ENCODE assay signal across 29 cellular contexts in genomic region chr15:62745621-62746180, GRCh38.
"Had no signal": no experiment of that assay in that cellular context is flagged by ENCODE, and none has a peak within 500 bp of the region (broad histone marks: within the 10 kb centered on the region; RNA-seq: fewer than 3 reads in every experiment).

No MANE protein-coding gene starts in this region.

- FAIRE-seq: endothelial cell of umbilical vein, pancreas had no signal

- H3K36me3 ChIP-seq: gastrocnemius medialis, pancreas, transverse colon had no signal

- H3K9me3 ChIP-seq: gastrocnemius medialis, pancreas, psoas muscle, sigmoid colon, stomach, testis, transverse colon had no signal

- H3K27me3 ChIP-seq: gastrocnemius medialis, pancreas, sigmoid colon, stomach, testis, transverse colon had no signal

- H3K27ac ChIP-seq: gastrocnemius medialis, pancreas, psoas muscle, sigmoid colon, stomach, testis, transverse colon had no signal

- DNase-seq: activated CD4-positive, alpha-beta memory T cell treated with anti-CD3 and anti-CD28 coated beads for 36 hours; activated CD4-positive, alpha-beta T cell treated with anti-CD3 and anti-CD28 coated beads, Interleukin-2, amount 10 ng/mL, durations not matched to agents 24 days and 14 days; activated CD4-positive, CD25-positive, alpha-beta regulatory T cell treated with anti-CD3 and anti-CD28 coated beads, Interleukin-2, amount 50 U/mL, for 72 hours; activated CD8-positive, alpha-beta memory T cell treated with anti-CD3 and anti-CD28 coated beads, Interleukin-2, amount 50 U/mL, for 4 hours; activated gamma-delta T cell treated with Interleukin-2 at 50 U/mL for 16 hours; activated naive CD8-positive, alpha-beta T cell treated with anti-CD3 and anti-CD28 coated beads, Interleukin-2, amount 50 U/mL, for 24 hours; activated T-cell treated with anti-CD3 and anti-CD28 coated beads, Interleukin-2, amount 50 U/mL, for 4 hours; amygdala; caudate nucleus; cortex of kidney; gastrocnemius medialis; glutamatergic neuron; islet precursor cell; left cardiac atrium; left ventricle myocardium superior; mammary epithelial cell; naive B cell; pancreas; psoas muscle; sigmoid colon; stimulated activated CD4-positive, alpha-beta T cell treated with anti-CD3 and anti-CD28 coated beads, Interleukin-15, amount 100 ng/mL, for 24 hours; stimulated activated CD4-positive, alpha-beta T cell treated with anti-CD3 and anti-CD28 coated beads, Interleukin-2, amount 100 ng/mL, for 24 hours; stimulated activated naive B cell treated with anti-CD40 and anti-IgM and Interleukin-4, amounts not matched to agents 10 μg/mL and 1 μg/mL and 100 μg/mL, for 72 hours; stomach; T-helper 2 cell; testis; transverse colon had no signal

- H3K4me1 ChIP-seq: pancreas had no signal

- H3K4me3 ChIP-seq: gastrocnemius medialis, pancreas, psoas muscle, sigmoid colon, stomach, testis, transverse colon had no signal

- ATAC-seq: activated naive CD8-positive, alpha-beta T cell treated with anti-CD3 and anti-CD28 coated beads, Interleukin-2, amount 50 U/mL, for 24 hours; activated T-cell treated with anti-CD3 and anti-CD28 coated beads, Interleukin-2, amount 50 U/mL, for 4 hours; activated T-helper 17 cell treated with anti-CD3 and anti-CD28 coated beads, Interleukin-2, amount 50 U/mL, for 72 hours; gastrocnemius medialis; left cardiac atrium; left ventricle myocardium superior; pancreas; psoas muscle; stimulated activated naive B cell treated with anti-CD40 and anti-IgM and Interleukin-4, amounts not matched to agents 10 μg/mL and 1 μg/mL and 100 μg/mL, for 72 hours had no signal
